9 cellular contexts compared by ENCODE assay signal in the genomic region with DNA sequence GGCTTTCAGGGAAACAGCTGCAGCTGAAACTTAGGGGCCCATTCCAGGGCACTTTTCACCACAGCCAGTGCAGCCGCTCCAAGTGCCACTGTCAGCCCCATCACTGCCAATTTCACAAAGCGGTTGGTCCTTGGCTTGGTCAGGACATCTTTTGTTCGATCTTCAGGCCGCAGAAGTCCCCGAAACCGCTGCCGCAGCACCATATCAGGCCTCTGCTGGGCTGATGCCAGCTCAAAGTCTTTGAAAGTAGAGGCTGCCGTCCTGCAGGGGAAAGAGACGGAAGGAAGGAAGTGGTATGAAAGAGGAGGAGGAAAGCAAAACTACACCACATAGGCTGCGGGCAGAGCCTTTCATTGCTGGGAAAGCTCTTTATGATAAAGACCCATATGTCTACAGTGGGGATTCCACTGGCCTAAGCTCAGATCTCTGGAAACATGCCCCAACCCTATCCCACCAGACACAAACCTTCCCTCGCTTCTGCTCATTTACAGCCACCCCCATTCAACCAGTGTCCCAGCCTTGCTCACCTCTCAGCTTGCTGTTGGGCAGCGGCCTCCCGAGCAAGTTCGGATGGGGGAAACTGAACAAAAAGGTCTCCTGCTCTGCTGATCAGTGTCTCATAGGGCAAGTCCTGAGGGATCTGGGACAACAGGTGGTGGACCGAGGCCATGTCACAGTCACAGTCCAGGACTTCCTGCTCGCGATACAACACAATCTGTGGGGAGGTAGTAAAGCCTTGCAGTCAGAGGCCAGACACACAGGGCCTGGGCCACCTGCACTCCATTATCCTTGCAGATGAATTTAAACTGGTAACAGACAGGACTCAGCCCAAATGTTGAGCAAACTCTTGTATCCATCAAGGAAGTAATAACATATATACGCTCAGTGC. TPM values are rescaled to one million over a fixed set of nuclear protein-coding genes. Genes with fewer than 3 reads are reported as not detected.
DNase-seq lines count a peak whose midpoint lies in the region; ATAC-seq and TF ChIP-seq lines count a peak whose summit lies in the region.
"Had no signal": no experiment of that assay in that cellular context is flagged by ENCODE, and none has a peak within 500 bp of the region (broad histone marks: within the 10 kb centered on the region; RNA-seq: fewer than 3 reads in every experiment).

No MANE protein-coding gene starts in this region.

- H3K4me1 Mint-ChIP-seq in naive B cell, result peaks cover 34 to 40% (median 38%) of the 10 kb centered on the region in 3 donors

- H3K36me3 Mint-ChIP-seq in naive B cell, result peaks cover 19 to 20% of the 10 kb centered on the region in 2 donors

- no TSS peak for BruUV-seq in PC-3 (replicated peaks; lab: Mats Ljungman, UMichigan)

- no peak overlapping the region for H2AFZ ChIP-seq in PC-3 (ENCODE audit: low read length)

- H4K20me1 ChIP-seq in PC-3 (ENCODE audit: low read length), result no peaks in the 10 kb centered on the region

- H3K79me2 ChIP-seq in PC-3 (ENCODE audit: low read length), result no peaks in the 10 kb centered on the region

- no peaks in the 10 kb centered on the region for H3K27me3 Mint-ChIP-seq in naive B cell

- peaks cover 0 to 89% (median 0%) of the 10 kb centered on the region in 3 donors for H3K36me3 ChIP-seq in Peyer's patch
- H3K36me3 ChIP-seq in gastrocnemius medialis, result peaks cover 0 to 70% of the 10 kb centered on the region in 2 donors
- peaks cover 58% of the 10 kb centered on the region for H3K36me3 ChIP-seq in PC-3 (ENCODE audit: low read depth, low read length)

- H3K9me3 Mint-ChIP-seq in naive B cell, result no peaks in the 10 kb centered on the region

- DNase-seq in AML-193 (lab: John Stamatoyannopoulos, UW) (peak; percentile 77 to 89), Peyer's patch (peak in 2 of 3 donors; percentile 55 to 75), activated T-helper 1 cell treated with Interleukin-2 at 50 U/mL for 16 hours (ENCODE audit: low read depth) (peak; percentile 38), naive B cell (no peak), NCI-H146 treated with DMSO at 0.1 percent for 48 hours (lab: John Stamatoyannopoulos, UW; ENCODE audit: unreplicated experiment) (no peak), gastrocnemius medialis (no peak), PC-3 (no peak)
- DNase-seq: NCI-H146 had no signal

- intact Hi-C loops in gastrocnemius medialis (cut with DNase I; ENCODE audit: low total_unique reads) (no loop called here), PC-3 (cut with micrococcal nuclease) (no loop called here)

- no peaks in the 10 kb centered on the region for H3K9me3 ChIP-seq in Peyer's patch
- H3K9me3 ChIP-seq in gastrocnemius medialis, result no peaks in the 10 kb centered on the region
- no peaks in the 10 kb centered on the region for H3K9me3 ChIP-seq in PC-3 (ENCODE audit: low read length)

- CTCF ChIA-PET in PC-3 (lab: Charles Lee), result no interaction called here

- peak overlapping the region; percentile 65 to 91 (median 83) for H3K4me3 Mint-ChIP-seq in naive B cell

- ATAC-seq in naive B cell (ENCODE audit: low read depth in 2 of 2), result peak; percentile 77 to 80
- ATAC-seq in gastrocnemius medialis, result no peak
- ATAC-seq in PC-3, result no peak
- ATAC-seq in GM18520 (IDR thresholded peaks at IDR 0.05; ENCODE audit: unreplicated experiment), result no peak

- H3K4me2 ChIP-seq in PC-3 (ENCODE audit: low read length), result no peak overlapping the region

- in situ Hi-C loops in gastrocnemius medialis (cut with MboI; ENCODE audit: low sequenced_read_pairs in 4 of 4), result loop anchor here in 1 of 4 donors (10.0 kb wide), 1 partner anchor 84 kb away; no protein-coding TSS in a partner anchor

- no peaks in the 10 kb centered on the region for H3F3A ChIP-seq in PC-3 (ENCODE audit: low read length, unreplicated experiment)

- peak overlapping the region in 1 of 4 donors; percentile 46 for H3K27ac ChIP-seq in Peyer's patch
- H3K27ac ChIP-seq in gastrocnemius medialis, result peak overlapping the region in 1 of 4 donors; percentile 26
- no peak overlapping the region for H3K27ac ChIP-seq in PC-3 (ENCODE audit: low read length)

- no peak for TF ChIP-seq CTCF in Peyer's patch (IDR thresholded peaks at IDR 0.05)
- TF ChIP-seq CTCF in gastrocnemius medialis (IDR thresholded peaks at IDR 0.05 in 4 of 5, conservative IDR thresholded peaks at IDR 0.05 in 1 of 5), result no peak
- TF ChIP-seq CTCF in PC-3 (conservative IDR thresholded peaks at IDR 0.05; ENCODE audit: low read depth, low read length), result no peak

- no peaks in the 10 kb centered on the region for H3K9me2 ChIP-seq in PC-3 (replicated peaks; ENCODE audit: low read length)

- H3K4me3 ChIP-seq in Peyer's patch, result no peak overlapping the region
- H3K4me3 ChIP-seq in gastrocnemius medialis, result no peak overlapping the region
- no peak overlapping the region for H3K4me3 ChIP-seq in PC-3 (ENCODE audit: low read length)

- no peak overlapping the region for H3K9ac ChIP-seq in PC-3 (ENCODE audit: low read length)

- POLR2A ChIA-PET in PC-3 (lab: Charles Lee; ENCODE audit: unreplicated experiment), result interaction anchor here (0.6 kb wide), 1 partner anchor 142 kb away, joined by 3 read pairs; no protein-coding TSS in a partner anchor

- no peaks in the 10 kb centered on the region for H3K27me3 ChIP-seq in Peyer's patch
- no peaks in the 10 kb centered on the region for H3K27me3 ChIP-seq in gastrocnemius medialis
- H3K27me3 ChIP-seq in PC-3 (ENCODE audit: low read length), result no peaks in the 10 kb centered on the region

- H3K27ac Mint-ChIP-seq in naive B cell, result peak overlapping the region; percentile 12 to 91 (median 83)

- H3K4me1 ChIP-seq in Peyer's patch (peaks cover 0 to 22% (median 14%) of the 10 kb centered on the region in 4 donors), gastrocnemius medialis (peaks cover 7 to 35% of the 10 kb centered on the region in 2 donors), PC-3 (ENCODE audit: insufficient read depth, low read length) (no peaks in the 10 kb centered on the region)

- TF ChIP-seq POLR2A in Peyer's patch (IDR thresholded peaks at IDR 0.05) (no peak), gastrocnemius medialis (IDR thresholded peaks at IDR 0.05) (no peak)

RNA-seq across cellular contexts. Expression of a gene that starts 23.5 kb away (rescaled TPM):
- total RNA-seq in Peyer's patch (10 to 100 TPM; 38.1 to 43.6 (median 42.8) TPM), gastrocnemius medialis (10 to 100 TPM; 28.9 to 39.0 (median 34.0) TPM), PC-3 (2014; rRNA removed) (24.2 and 26.3 TPM in 2 replicates)
- 10 to 100 TPM; 16.0 to 24.6 (median 18.6) TPM for polyA plus RNA-seq in naive B cell (ENCODE audit: low read depth in 6 of 6)

RNA-seq across cellular contexts. Expression of a gene that starts 30.7 kb away (rescaled TPM):
- total RNA-seq in Peyer's patch, result 100 to 1,000 TPM; 133 to 254 (median 154) TPM
- 100 to 1,000 TPM in 1 of 6 donors, 10 to 100 TPM in 5; 82.4 to 105 (median 91.1) TPM for polyA plus RNA-seq in naive B cell (ENCODE audit: low read depth in 6 of 6)
- total RNA-seq in gastrocnemius medialis, result 10 to 100 TPM; 38.6 to 76.5 (median 62.6) TPM
- total RNA-seq in PC-3 (2014; rRNA removed), result 115 and 137 TPM in 2 replicates

RNA-seq across cellular contexts. Expression of a gene that starts 58.3 kb away (rescaled TPM):
- total RNA-seq in Peyer's patch (10 to 100 TPM in 2 of 4 donors, 1 to 10 TPM in 2; 8.3 to 22.7 (median 12.1) TPM), gastrocnemius medialis (1 to 10 TPM in 2 of 4 donors, under 1 TPM in 1, not detected in 1; 0.58 to 3.0 (median 2.4) TPM), PC-3 (2014; rRNA removed) (160 and 193 TPM in 2 replicates)
- 10 to 100 TPM in 5 of 6 donors, 1 to 10 TPM in 1; 7.3 to 23.3 (median 16.3) TPM for polyA plus RNA-seq in naive B cell (ENCODE audit: low read depth in 6 of 6)

Comparison
In these comparisons a context has a peak if more than half of its experiments do, and no peak if none do; other contexts are left out.
1. DNase-seq: peak in AML-193 (2 of 2), Peyer's patch (2 of 3) and activated T-helper 1 cell treated with Interleukin-2 at 50 U/mL for 16 hours (single experiment); none in naive B cell (single experiment), NCI-H146 treated with DMSO at 0.1 percent for 48 hours (single experiment), gastrocnemius medialis (0 of 2) and PC-3 (single experiment).
2. ATAC-seq: peak in naive B cell (2 of 2); none in gastrocnemius medialis (0 of 2), PC-3 (single experiment) and GM18520 (single experiment).